ENCODE assay signal across 11 cellular contexts in the genomic region with DNA sequence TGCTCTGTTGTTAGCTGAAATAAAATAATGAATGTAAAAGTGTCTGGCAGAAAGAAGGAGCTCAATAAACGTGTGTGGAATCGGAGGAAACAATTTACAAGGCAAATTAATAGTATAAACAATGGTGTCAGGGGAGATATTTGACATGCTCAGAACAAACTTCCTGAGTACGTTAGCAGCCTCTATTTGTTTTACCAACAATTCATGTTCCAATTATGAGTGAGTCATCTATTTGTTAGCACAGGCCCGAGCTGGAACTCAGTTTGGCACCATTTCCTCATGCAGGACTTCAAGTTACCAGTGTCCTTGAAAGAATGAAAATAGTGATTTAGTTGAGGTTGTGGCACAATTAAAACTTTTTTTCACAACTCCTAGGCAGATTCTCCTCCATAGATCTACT. TPM values are rescaled to one million over a fixed set of nuclear protein-coding genes. Genes with fewer than 3 reads are reported as not detected.
DNase-seq lines count a peak whose midpoint lies in the region; ATAC-seq and TF ChIP-seq lines count a peak whose summit lies in the region.
"Had no signal": no experiment of that assay in that cellular context is flagged by ENCODE, and none has a peak within 500 bp of the region (broad histone marks: within the 10 kb centered on the region; RNA-seq: fewer than 3 reads in every experiment).

No MANE protein-coding gene starts in this region.

- H3K27me3 ChIP-seq in brain microvascular endothelial cell (replicated peaks) = no peaks in the 10 kb centered on the region

- no peak overlapping the region for H3K27ac Mint-ChIP-seq in activated naive CD8-positive, alpha-beta T cell treated with anti-CD3 and anti-CD28 coated beads for 36 hours
- H3K27ac Mint-ChIP-seq: endodermal cell had no signal

- H3K4me3 Mint-ChIP-seq in activated naive CD8-positive, alpha-beta T cell treated with anti-CD3 and anti-CD28 coated beads for 36 hours = no peak overlapping the region
- H3K4me3 Mint-ChIP-seq: endodermal cell had no signal

- H3K4me1 Mint-ChIP-seq in activated naive CD8-positive, alpha-beta T cell treated with anti-CD3 and anti-CD28 coated beads for 36 hours = no peaks in the 10 kb centered on the region
- H3K4me1 Mint-ChIP-seq: endodermal cell had no signal

- no peaks in the 10 kb centered on the region for H3K9me3 Mint-ChIP-seq in activated naive CD8-positive, alpha-beta T cell treated with anti-CD3 and anti-CD28 coated beads for 36 hours
- H3K9me3 Mint-ChIP-seq: endodermal cell had no signal

- CTCF ChIA-PET in AG04449 (lab: Yijun Ruan, JAX) = no interaction called here

- H3K36me3 Mint-ChIP-seq in activated naive CD8-positive, alpha-beta T cell treated with anti-CD3 and anti-CD28 coated beads for 36 hours = no peaks in the 10 kb centered on the region

- H3K36me3 ChIP-seq in brain microvascular endothelial cell (replicated peaks) = no peaks in the 10 kb centered on the region

- TF ChIP-seq CTCF in AG04449 (IDR thresholded peaks at IDR 0.05; ENCODE audit: insufficient read depth, low read length, missing control alignments) = no peak
- no peak for TF ChIP-seq CTCF in brain microvascular endothelial cell (IDR thresholded peaks at IDR 0.05; ENCODE audit: low read depth, low read length, missing control alignments)

- peak; percentile 95 for ATAC-seq in left colon

- H3K27me3 Mint-ChIP-seq in activated naive CD8-positive, alpha-beta T cell treated with anti-CD3 and anti-CD28 coated beads for 36 hours = peaks cover 10% of the 10 kb centered on the region

- H3K4me3 ChIP-seq in AG04449 (ENCODE audit: low read depth, low read length) = no peak overlapping the region
- no peak overlapping the region for H3K4me3 ChIP-seq in brain microvascular endothelial cell (ENCODE audit: low read depth, low read length)

- in situ Hi-C loops in brain microvascular endothelial cell (cut with HindIII; ENCODE audit: low pct_ligation_motif_present, low sequenced_read_pairs) = no loop called here

- no peak for TF ChIP-seq POLR2A in erythroblast (IDR thresholded peaks at IDR 0.05; ENCODE audit: low read length)

- DNase-seq in AG04449 (ENCODE audit: low read depth, low spot score) = peak; percentile 57
- DNase-seq in HT1080 (ENCODE audit: low read depth) = peak; percentile 26
- peak; percentile 64 for DNase-seq in brain microvascular endothelial cell
- peak; percentile 32 to 67 for DNase-seq in left colon
- DNase-seq in erythroblast (lab: John Stamatoyannopoulos, UW) = no peak
- no peak for DNase-seq in effector CD4-positive, alpha-beta T cell
- DNase-seq in activated naive CD8-positive, alpha-beta T cell treated with anti-CD3 and anti-CD28 coated beads for 36 hours = no peak
- no peak for DNase-seq in NCI-H187 (lab: John Stamatoyannopoulos, UW)
- DNase-seq: activated T-cell treated with anti-CD3 and anti-CD28 coated beads, Interleukin-2, amount 50 U/mL, for 48 hours; Caco-2; endodermal cell had no signal

- intact Hi-C loops in left colon (cut with DNase I, micrococcal nuclease) = no loop called here

- POLR2A ChIA-PET in AG04449 (lab: Yijun Ruan, JAX) = no interaction called here

- H3K27ac ChIP-seq in brain microvascular endothelial cell = no peak overlapping the region

RNA-seq across cellular contexts. Expression of a gene that starts 9.1 kb away (rescaled TPM):
- not detected in 2 replicates for total RNA-seq in HT1080 (2014; rRNA removed; shearing (Covaris generic))
- polyA plus RNA-seq in HT1080 (2015; cell fraction: cytosol; rRNA removed) = not detected in 2 replicates
- polyA plus RNA-seq in HT1080 (2015; cell fraction: nucleus; rRNA removed) = not detected in 2 replicates
- 1 to 10 TPM; 2.0 to 2.2 TPM for total RNA-seq in left colon
- total RNA-seq in activated naive CD8-positive, alpha-beta T cell treated with anti-CD3 and anti-CD28 coated beads for 36 hours = not detected
- total RNA-seq: Caco-2 had no signal

Comparison
In these comparisons a context has a peak if more than half of its experiments do, and no peak if none do; other contexts are left out.
1. DNase-seq: peak in AG04449 (single experiment), HT1080 (single experiment), brain microvascular endothelial cell (single experiment) and left colon (2 of 2); none in erythroblast (0 of 2), effector CD4-positive, alpha-beta T cell (single experiment), activated naive CD8-positive, alpha-beta T cell treated with anti-CD3 and anti-CD28 coated beads for 36 hours (single experiment) and NCI-H187 (0 of 2).